9 cellular contexts compared by ENCODE assay signal in genomic region chr1:61743432-61743705, GRCh38. TPM values are rescaled to one million over a fixed set of nuclear protein-coding genes. Genes with fewer than 3 reads are reported as not detected.
DNase-seq lines count a peak whose midpoint lies in the region; ATAC-seq, FAIRE-seq and TF ChIP-seq lines count a peak whose summit lies in the region.
"Had no signal": no experiment of that assay in that cellular context is flagged by ENCODE, and none has a peak within 500 bp of the region (broad histone marks: within the 10 kb centered on the region; RNA-seq: fewer than 3 reads in every experiment).

No MANE protein-coding gene starts in this region.

- no peaks in the 10 kb centered on the region for H3K9me3 Mint-ChIP-seq in neural crest cell

- CTCF ChIA-PET in PC-3 (lab: Charles Lee): no interaction called here
- CTCF ChIA-PET in endothelial cell of umbilical vein (lab: Charles Lee): interaction anchor here (1.1 kb wide), 1 partner anchor 14 kb away, joined by 4 read pairs; no protein-coding TSS in a partner anchor

- BruUV-seq in PC-3 (replicated peaks; lab: Mats Ljungman, UMichigan) (TSS peak; percentile 52), endothelial cell of umbilical vein (replicated peaks; lab: Mats Ljungman, UMichigan) (TSS peak; percentile 51)

- FAIRE-seq in endothelial cell of umbilical vein (lab: Jason Lieb, UNC): no peak

- H4K20me1 ChIP-seq in PC-3 (ENCODE audit: low read length) (no peaks in the 10 kb centered on the region), endothelial cell of umbilical vein (replicated peaks; ENCODE audit: control insufficient read depth, extremely low read depth, insufficient read depth, low read length) (no peaks in the 10 kb centered on the region)

- TF ChIP-seq CTCF in AG09309 (IDR thresholded peaks at IDR 0.05; ENCODE audit: control insufficient read depth, insufficient read depth, low read depth, low read length, missing control alignments) (no peak), PC-3 (conservative IDR thresholded peaks at IDR 0.05; ENCODE audit: low read depth, low read length) (no peak), endothelial cell of umbilical vein (IDR thresholded peaks at IDR 0.05; ENCODE audit: extremely low read depth in 1 of 2, insufficient read depth in 1 of 2, low read depth in 1 of 2, low read length in 2 of 2) (no peak), neural crest cell (conservative IDR thresholded peaks at IDR 0.05) (no peak)

- H3K4me3 Mint-ChIP-seq in neural crest cell: peak overlapping the region; percentile 73

- H3K4me1 ChIP-seq in PC-3 (ENCODE audit: insufficient read depth, low read length): peaks cover 31% of the 10 kb centered on the region
- no peaks in the 10 kb centered on the region for H3K4me1 ChIP-seq in endothelial cell of umbilical vein (ENCODE audit: control insufficient read depth, extremely low read depth, insufficient read depth, low read length)

- H3K79me2 ChIP-seq in PC-3 (ENCODE audit: low read length): peaks cover 56% of the 10 kb centered on the region
- no peaks in the 10 kb centered on the region for H3K79me2 ChIP-seq in endothelial cell of umbilical vein (ENCODE audit: control insufficient read depth, insufficient read depth, low read length)

- H3K36me3 ChIP-seq in PC-3 (ENCODE audit: low read depth, low read length): no peaks in the 10 kb centered on the region
- H3K36me3 ChIP-seq in endothelial cell of umbilical vein (ENCODE audit: control insufficient read depth in 2 of 2, extremely low read depth in 1 of 2, insufficient read depth in 2 of 2, low read length in 2 of 2): no peaks in the 10 kb centered on the region

- H3K9me3 ChIP-seq in PC-3 (ENCODE audit: low read length) (no peaks in the 10 kb centered on the region), endothelial cell of umbilical vein (replicated peaks; ENCODE audit: control insufficient read depth, insufficient read depth, low read length) (no peaks in the 10 kb centered on the region)

- H3K27ac Mint-ChIP-seq in neural crest cell (ENCODE audit: unreplicated experiment): no peak overlapping the region

- dilution Hi-C loops in endothelial cell of umbilical vein (cut with MboI; ENCODE audit: extremely low pct_ligation_motif_present, low sequenced_read_pairs): no loop called here

- no peaks in the 10 kb centered on the region for H3F3A ChIP-seq in PC-3 (ENCODE audit: low read length, unreplicated experiment)

- intact Hi-C loops in PC-3 (cut with micrococcal nuclease) (loop anchor here (2.0 kb wide), 1 partner anchor 19 kb away; the partner anchor contains the start of gene TM2D1), endothelial cell of umbilical vein (cut with micrococcal nuclease) (loop anchor here (5.0 kb wide), 1 partner anchor 99 kb away; no protein-coding TSS in a partner anchor)

- DNase-seq in AG09309 (ENCODE audit: low read depth): no peak
- no peak for DNase-seq in PC-3
- no peak for DNase-seq in endothelial cell of umbilical vein (ENCODE audit: low read depth, low spot score)
- DNase-seq in neural crest cell (ENCODE audit: low read depth, low spot score): no peak
- no peak for DNase-seq in stimulated activated CD4-positive, alpha-beta T cell treated with anti-CD3 and anti-CD28 coated beads, Interleukin-12 subunit alpha, Interleukin-12 subunit beta, amount 100 ng/mL, for 4 hours
- DNase-seq in hepatic stellate cell (ENCODE audit: low spot score): no peak
- DNase-seq: activated CD4-positive, CD25-positive, alpha-beta regulatory T cell had no signal

- H3K27me3 ChIP-seq in PC-3 (ENCODE audit: low read length) (no peaks in the 10 kb centered on the region), endothelial cell of umbilical vein (ENCODE audit: control insufficient read depth in 2 of 2, insufficient read depth in 2 of 2, low read length in 2 of 2) (no peaks in the 10 kb centered on the region)

- H3K9me1 ChIP-seq in endothelial cell of umbilical vein (replicated peaks; ENCODE audit: control insufficient read depth, extremely low read depth, insufficient read depth, low read length): no peaks in the 10 kb centered on the region

- H3K4me3 ChIP-seq in AG09309 (ENCODE audit: control insufficient read depth, low read depth, low read length): peak overlapping the region; percentile 75
- H3K4me3 ChIP-seq in PC-3 (ENCODE audit: low read length): peak overlapping the region; percentile 90
- peak overlapping the region in 2 of 3 experiments; percentile 47 to 76 for H3K4me3 ChIP-seq in endothelial cell of umbilical vein (replicated peaks in 1 of 3; ENCODE audit: insufficient read depth in 1 of 3, low read depth in 1 of 3, low read length in 3 of 3)

- H3K9ac ChIP-seq in PC-3 (ENCODE audit: low read length) (peak overlapping the region; percentile 83), endothelial cell of umbilical vein (replicated peaks; ENCODE audit: extremely low read depth, insufficient read depth, low read length) (peak overlapping the region; percentile 88)

- H2AFZ ChIP-seq in PC-3 (ENCODE audit: low read length): 0 out of 2 replicates have a peak overlapping the region, but pooled peaks have one; percentile 73
- peak overlapping the region; percentile 99 for H2AFZ ChIP-seq in endothelial cell of umbilical vein (ENCODE audit: low read depth, low read length)

- POLR2A ChIA-PET in PC-3 (lab: Charles Lee; ENCODE audit: unreplicated experiment) (interaction anchor here (0.7 kb wide), 1 partner anchor 550 kb away, joined by 3 read pairs; no protein-coding TSS in a partner anchor), endothelial cell of umbilical vein (lab: Charles Lee) (interaction anchor here (1.7 kb wide), 1 partner anchor 18 kb away, joined by 6 read pairs; the partner anchor contains the start of gene TM2D1)

- H3K4me2 ChIP-seq in PC-3 (ENCODE audit: low read length) (peak overlapping the region; percentile 92), endothelial cell of umbilical vein (ENCODE audit: insufficient read depth, low read length) (peak overlapping the region; percentile 22)

- H3K4me1 Mint-ChIP-seq in neural crest cell: peaks cover 17% of the 10 kb centered on the region

- ATAC-seq in PC-3 (no peak), GM21447 (IDR thresholded peaks at IDR 0.05; ENCODE audit: unreplicated experiment) (no peak), HG03045 (IDR thresholded peaks at IDR 0.05; ENCODE audit: unreplicated experiment) (no peak)

- TF ChIP-seq POLR2A in endothelial cell of umbilical vein (IDR thresholded peaks at IDR 0.05; ENCODE audit: low read depth, low read length): no peak

- H3K36me3 Mint-ChIP-seq in neural crest cell (ENCODE audit: low read depth): no peaks in the 10 kb centered on the region

- H3K9me2 ChIP-seq in PC-3 (replicated peaks; ENCODE audit: low read length): no peaks in the 10 kb centered on the region

- no peak overlapping the region for H3K27ac ChIP-seq in PC-3 (ENCODE audit: low read length)
- no peak overlapping the region for H3K27ac ChIP-seq in endothelial cell of umbilical vein (ENCODE audit: insufficient read depth, low read depth, low read length)

- peaks cover 2% of the 10 kb centered on the region for H3K27me3 Mint-ChIP-seq in neural crest cell (ENCODE audit: low read depth)

TF ChIP-seq in endothelial cell of umbilical vein, 7 proteins besides CTCF, POLR2A, EP300 and RAD21:
- TF ChIP-seq JUN (IDR thresholded peaks at IDR 0.05; ENCODE audit: borderline replicate concordance, insufficient read depth, insufficient read length, low read depth) (no peak), MAX (IDR thresholded peaks at IDR 0.05; ENCODE audit: insufficient read depth, insufficient read length) (no peak), EZH2 (IDR thresholded peaks at IDR 0.05; ENCODE audit: borderline replicate concordance, low read depth, low read length, severe bottlenecking) (no peak), GATA2 (IDR thresholded peaks at IDR 0.05; ENCODE audit: insufficient read depth, insufficient read length, low read depth, low read length) (no peak), FOS (IDR thresholded peaks at IDR 0.05; ENCODE audit: borderline replicate concordance, insufficient read depth, low read length) (no peak), MYC (IDR thresholded peaks at IDR 0.05; ENCODE audit: low read depth, low read length) (no peak), POLR2AphosphoS5 (IDR thresholded peaks at IDR 0.05; ENCODE audit: insufficient read depth, low read depth, low read length) (no peak)
TF ChIP-seq in endothelial cell of umbilical vein: peak in this region for 0.

RNA-seq across cellular contexts. Expression of gene PATJ, which starts 1.1 kb away (rescaled TPM):
- 28.7 and 35.2 TPM in 2 replicates for total RNA-seq in PC-3 (2014; rRNA removed)
- 3.0 and 4.2 TPM in 2 replicates for total RNA-seq in endothelial cell of umbilical vein
- polyA plus RNA-seq in endothelial cell of umbilical vein: 0.57 and 1.1 TPM in 2 replicates
- polyA plus RNA-seq in endothelial cell of umbilical vein (2011; cell fraction: cytosol; rRNA removed): 0.80 and 0.92 TPM in 2 replicates
- polyA plus RNA-seq in endothelial cell of umbilical vein (2011; cell fraction: nucleus; rRNA removed): 2.6 and 3.4 TPM in 2 replicates
- 1.3 and 1.7 TPM in 2 replicates for polyA plus RNA-seq in endothelial cell of umbilical vein (2012)
- polyA minus RNA-seq in endothelial cell of umbilical vein: 4.2 and 7.9 TPM in 2 replicates
- 10.0 TPM for polyA minus RNA-seq in endothelial cell of umbilical vein (2011; cell fraction: cytosol; rRNA and poly(A)+ RNA removed)
- 8.7 and 11.9 TPM in 2 replicates for polyA minus RNA-seq in endothelial cell of umbilical vein (2011; cell fraction: nucleus; rRNA and poly(A)+ RNA removed)
- 3.9 and 4.9 TPM in 2 replicates for total RNA-seq in neural crest cell

RNA-seq across cellular contexts. Expression of gene TM2D1, which starts 18.4 kb away (rescaled TPM):
- total RNA-seq in PC-3 (2014; rRNA removed) (24.6 and 48.0 TPM in 2 replicates), endothelial cell of umbilical vein (37.5 and 46.1 TPM in 2 replicates), neural crest cell (19.3 and 23.9 TPM in 2 replicates)
- polyA plus RNA-seq in endothelial cell of umbilical vein: 50.0 and 56.0 TPM in 2 replicates
- polyA plus RNA-seq in endothelial cell of umbilical vein (2011; cell fraction: cytosol; rRNA removed): 54.0 and 54.9 TPM in 2 replicates
- polyA plus RNA-seq in endothelial cell of umbilical vein (2011; cell fraction: nucleus; rRNA removed): 48.8 and 50.0 TPM in 2 replicates
- 48.9 and 52.2 TPM in 2 replicates for polyA plus RNA-seq in endothelial cell of umbilical vein (2012)
- 30.9 and 37.3 TPM in 2 replicates for polyA minus RNA-seq in endothelial cell of umbilical vein
- polyA minus RNA-seq in endothelial cell of umbilical vein (2011; cell fraction: cytosol; rRNA and poly(A)+ RNA removed): 14.4 TPM
- polyA minus RNA-seq in endothelial cell of umbilical vein (2011; cell fraction: nucleus; rRNA and poly(A)+ RNA removed): 53.4 and 58.6 TPM in 2 replicates
